13 cellular contexts compared by ENCODE assay signal in the genomic region with DNA sequence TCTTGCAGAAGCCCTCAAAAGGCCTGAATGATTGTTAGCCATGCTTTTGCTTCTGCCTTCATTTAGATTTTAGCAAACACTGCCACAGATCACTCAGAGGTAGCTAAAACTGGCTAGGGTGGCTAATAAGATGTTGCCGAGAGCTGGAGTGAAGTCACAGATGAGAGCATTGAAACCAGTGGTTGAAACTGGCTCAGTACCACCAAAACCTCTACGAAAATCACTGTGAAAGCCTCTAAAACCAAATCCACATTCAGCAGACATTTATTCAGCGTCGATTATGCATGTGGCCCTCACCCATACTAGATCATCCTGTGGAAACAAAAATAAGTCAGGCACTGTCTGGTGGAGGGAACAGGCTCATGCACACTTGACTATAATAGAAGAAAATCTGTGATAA. TPM values are rescaled to one million over a fixed set of nuclear protein-coding genes. Genes with fewer than 3 reads are reported as not detected.
DNase-seq lines count a peak whose midpoint lies in the region; ATAC-seq and TF ChIP-seq lines count a peak whose summit lies in the region.
"Had no signal": no experiment of that assay in that cellular context is flagged by ENCODE, and none has a peak within 500 bp of the region (broad histone marks: within the 10 kb centered on the region; RNA-seq: fewer than 3 reads in every experiment).

No MANE protein-coding gene starts in this region.

- TF ChIP-seq CTCF in OCI-LY7 (conservative IDR thresholded peaks at IDR 0.05; ENCODE audit: low read length) = no peak
- TF ChIP-seq CTCF in suprapubic skin (IDR thresholded peaks at IDR 0.05) = no peak

- WGBS in suprapubic skin = 82% methylated on average over 4 of the region's 4 CpGs

- peak overlapping the region; percentile 49; the same call in 1 of the 2 replicates for H2AFZ ChIP-seq in OCI-LY7 (ENCODE audit: low read length)

- H3K27ac ChIP-seq in OCI-LY7 (ENCODE audit: low read depth, low read length, poor library complexity, severe bottlenecking) (no peak overlapping the region), suprapubic skin (no peak overlapping the region)
- H3K27ac ChIP-seq: prostate gland had no signal

- no TSS peak for BruUV-seq in OCI-LY7 (replicated peaks; lab: Mats Ljungman, UMichigan)

- DNase-seq in OCI-LY7 (ENCODE audit: low spot score) = no peak
- no peak for DNase-seq in DMS53 (lab: John Stamatoyannopoulos, UW)
- DNase-seq in NCI-H2227 treated with DMSO at 0.1 percent for 48 hours (lab: John Stamatoyannopoulos, UW) = no peak
- no peak for DNase-seq in suprapubic skin (ENCODE audit: low spot score in 2 of 2)
- DNase-seq: activated naive CD4-positive, alpha-beta T cell treated with anti-CD3 and anti-CD28 coated beads, Interleukin-2, amount 10 ng/mL, durations not matched to agents 7 days and 5 days; cortex of kidney; DMS79; MV-4-11 had no signal

- H3K9me3 ChIP-seq in OCI-LY7 (ENCODE audit: low read length) = no peaks in the 10 kb centered on the region
- no peaks in the 10 kb centered on the region for H3K9me3 ChIP-seq in suprapubic skin
- H3K9me3 ChIP-seq: prostate gland had no signal

- H3K36me3 ChIP-seq in OCI-LY7 (ENCODE audit: insufficient read depth, low read length) (no peaks in the 10 kb centered on the region), suprapubic skin (no peaks in the 10 kb centered on the region)
- H3K36me3 ChIP-seq: prostate gland had no signal

- H3K4me2 ChIP-seq in OCI-LY7 (ENCODE audit: low read length) = no peak overlapping the region

- intact Hi-C loops in OCI-LY7 (cut with micrococcal nuclease; ENCODE audit: unreplicated experiment) = no loop called here

- H3K4me3 ChIP-seq in OCI-LY7 (ENCODE audit: low read depth, low read length, poor library complexity, severe bottlenecking) (no peak overlapping the region), suprapubic skin (no peak overlapping the region)
- H3K4me3 ChIP-seq: prostate gland had no signal

- H4K20me1 ChIP-seq in OCI-LY7 (ENCODE audit: insufficient read depth, low read length) = no peaks in the 10 kb centered on the region

- ATAC-seq in GM18867 (IDR thresholded peaks at IDR 0.05; ENCODE audit: unreplicated experiment) (peak; percentile 99), GM19468 (IDR thresholded peaks at IDR 0.05; ENCODE audit: extremely low read depth, unreplicated experiment) (peak; percentile 93), HG02970 (IDR thresholded peaks at IDR 0.05; ENCODE audit: low FRiP score, unreplicated experiment) (peak; percentile 88)
- ATAC-seq: HCT116 had no signal

- TF ChIP-seq POLR2A in suprapubic skin (IDR thresholded peaks at IDR 0.05) = no peak

- no peaks in the 10 kb centered on the region for H3K79me2 ChIP-seq in OCI-LY7 (ENCODE audit: insufficient read depth, low read depth, low read length)

- H3K4me1 ChIP-seq in OCI-LY7 (ENCODE audit: insufficient read depth, low read length, poor library complexity, severe bottlenecking) (no peaks in the 10 kb centered on the region), suprapubic skin (no peaks in the 10 kb centered on the region)
- H3K4me1 ChIP-seq: prostate gland had no signal

- H3K9me2 ChIP-seq in OCI-LY7 (ENCODE audit: insufficient read depth, low read length) = no peaks in the 10 kb centered on the region

- TF ChIP-seq EP300 in suprapubic skin (IDR thresholded peaks at IDR 0.05) = no peak

- POLR2A ChIA-PET in OCI-LY7 (lab: Charles Lee) = interaction anchor here (0.6 to 1.3 kb wide), 5 partner anchors 9 to 804 kb away, joined by 3 to 7 read pairs (median 3); partner anchors contain the start of gene SYPL1

- CTCF ChIA-PET in OCI-LY7 (lab: Charles Lee; ENCODE audit: unreplicated experiment) = interaction anchor here (0.5 kb wide), 1 partner anchor 176 kb away, joined by 3 read pairs; no protein-coding TSS in a partner anchor

- no peaks in the 10 kb centered on the region for H3K27me3 ChIP-seq in suprapubic skin

RNA-seq across cellular contexts. Expression of gene PIK3CG, which starts 50.8 kb away (rescaled TPM):
- total RNA-seq in OCI-LY7 (2014; rRNA removed; shearing (Covaris generic)) = 21.1 and 22.8 TPM in 2 replicates
- total RNA-seq in OCI-LY7 (2022) (47.2 and 53.1 TPM in 2 replicates), suprapubic skin (1 to 10 TPM; 1.3 to 6.2 (median 2.3) TPM)
